ENCODE assay signal across 28 cellular contexts in genomic region chr13:91105270-91105669, GRCh38.
"Had no signal": no experiment of that assay in that cellular context is flagged by ENCODE, and none has a peak within 500 bp of the region (broad histone marks: within the 10 kb centered on the region; RNA-seq: fewer than 3 reads in every experiment).

No MANE protein-coding gene starts in this region.

- H3K27me3 ChIP-seq: colonic mucosa, esophagus muscularis mucosa, esophagus squamous epithelium, foreskin keratinocyte, gastrocnemius medialis, heart left ventricle had no signal

- H3K4me3 Mint-ChIP-seq: dendritic cell treated with granulocyte-macrophage colony-stimulating factor and Interleukin-4, amounts not matched to agents 40 ng/mL and 50 ng/mL, for 4 days; effector memory CD8-positive, alpha-beta T cell; endodermal cell had no signal

- H3K27me3 Mint-ChIP-seq: dendritic cell treated with granulocyte-macrophage colony-stimulating factor and Interleukin-4, amounts not matched to agents 40 ng/mL and 50 ng/mL, for 4 days; effector memory CD8-positive, alpha-beta T cell had no signal

- H3K4me1 ChIP-seq: colonic mucosa, esophagus muscularis mucosa, esophagus squamous epithelium, foreskin keratinocyte, gastrocnemius medialis, gastroesophageal sphincter, heart left ventricle, heart right ventricle had no signal

- H3K4me3 ChIP-seq: colonic mucosa, coronary artery, dorsolateral prefrontal cortex, esophagus muscularis mucosa, esophagus squamous epithelium, gastrocnemius medialis, gastroesophageal sphincter, heart left ventricle, heart right ventricle had no signal

- FAIRE-seq: colon, endometrium, endothelial cell of umbilical vein had no signal

- ATAC-seq: effector memory CD8-positive, alpha-beta T cell; esophagus mucosa; foreskin keratinocyte; gastrocnemius medialis; gastroesophageal sphincter; heart left ventricle; heart right ventricle had no signal

- H3K36me3 ChIP-seq: colonic mucosa, esophagus muscularis mucosa, esophagus squamous epithelium, gastrocnemius medialis, gastroesophageal sphincter, heart left ventricle, heart right ventricle had no signal

- H3K27ac ChIP-seq: colonic mucosa, coronary artery, dorsolateral prefrontal cortex, epithelial cell of prostate, esophagus muscularis mucosa, esophagus squamous epithelium, foreskin keratinocyte, gastrocnemius medialis, gastroesophageal sphincter, heart left ventricle, heart right ventricle had no signal

- H3K27ac Mint-ChIP-seq: dendritic cell treated with granulocyte-macrophage colony-stimulating factor and Interleukin-4, amounts not matched to agents 40 ng/mL and 50 ng/mL, for 4 days; effector memory CD8-positive, alpha-beta T cell; endodermal cell had no signal

- H3K9me3 ChIP-seq: colonic mucosa, esophagus muscularis mucosa, esophagus squamous epithelium, gastrocnemius medialis, gastroesophageal sphincter, heart left ventricle, heart right ventricle had no signal

- DNase-seq: colonic mucosa; cortex of kidney; dermis blood vessel endothelial cell; dorsolateral prefrontal cortex; effector CD4-positive, alpha-beta T cell; effector CD8-positive, alpha-beta T cell; effector memory CD4-positive, alpha-beta T cell; effector memory CD8-positive, alpha-beta T cell; endodermal cell; erythroblast; esophagus squamous epithelium; foreskin fibroblast; foreskin keratinocyte; foreskin melanocyte; gastrocnemius medialis; glutamatergic neuron; head of caudate nucleus; heart left ventricle; heart right ventricle had no signal
